1 cellular context compared by ENCODE assay signal in the genomic region with DNA sequence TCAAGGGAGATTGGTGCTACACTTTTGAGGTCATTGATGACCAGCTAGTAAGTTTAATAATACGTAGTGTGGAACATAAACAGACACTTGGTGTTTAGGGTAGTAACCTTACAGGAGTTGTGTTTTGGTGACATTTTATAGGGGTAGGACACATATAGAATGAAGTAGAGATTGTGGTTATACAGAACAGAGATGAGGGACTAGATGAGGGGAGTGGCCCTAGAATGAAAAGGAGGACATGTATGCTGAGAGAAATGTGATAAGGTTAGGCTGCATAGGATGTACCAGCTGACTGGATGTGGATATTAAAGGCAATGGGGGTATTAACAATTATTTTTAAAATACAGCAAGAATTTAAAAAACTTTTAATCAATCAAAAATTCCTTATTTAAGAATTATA.
TF ChIP-seq lines count a peak whose summit lies in the region.

No MANE protein-coding gene starts in this region.

TF ChIP-seq in HepG2, 621 proteins besides CTCF, POLR2A, EP300 and RAD21 (continued from another document):
- TF ChIP-seq ZNF605 (CRISPR knock-in tag; IDR thresholded peaks at IDR 0.05): no peak
- no peak for TF ChIP-seq STAT5B (CRISPR knock-in tag; IDR thresholded peaks at IDR 0.05)
TF ChIP-seq in HepG2: peak in this region for 0.
